15 cellular contexts compared by ENCODE assay signal in genomic region chr19:7421941-7422744, GRCh38.
A peak's percentile ranks its signal among the peaks of the same experiment; 100 is the strongest.
DNase-seq lines count a peak whose midpoint lies in the region; ATAC-seq and TF ChIP-seq lines count a peak whose summit lies in the region.
"Had no signal": no experiment of that assay in that cellular context is flagged by ENCODE, and none has a peak within 500 bp of the region (broad histone marks: within the 10 kb centered on the region; RNA-seq: fewer than 3 reads in every experiment).

No MANE protein-coding gene starts in this region.

- peaks cover 16% of the 10 kb centered on the region for H3K4me1 Mint-ChIP-seq in activated naive CD4-positive, alpha-beta T cell treated with anti-CD3 and anti-CD28 coated beads, Interleukin-2, amount 50 U/mL, for 24 hours
- peaks cover 16% of the 10 kb centered on the region for H3K4me1 Mint-ChIP-seq in type B pancreatic cell (ENCODE audit: unreplicated experiment)

- H3K9me3 ChIP-seq in NT2/D1 (ENCODE audit: insufficient read depth, low read length) (no peaks in the 10 kb centered on the region), right lobe of liver (no peaks in the 10 kb centered on the region)
- H3K9me3 ChIP-seq: lower lobe of right lung had no signal

- peak; percentile 83 for ATAC-seq in esophagus mucosa
- no peak for ATAC-seq in right lobe of liver
- ATAC-seq: lower lobe of right lung had no signal

- no peaks in the 10 kb centered on the region for H3K27me3 Mint-ChIP-seq in activated naive CD4-positive, alpha-beta T cell treated with anti-CD3 and anti-CD28 coated beads, Interleukin-2, amount 50 U/mL, for 24 hours
- H3K27me3 Mint-ChIP-seq in type B pancreatic cell: no peaks in the 10 kb centered on the region

- no peaks in the 10 kb centered on the region for H3K27me3 ChIP-seq in NT2/D1 (ENCODE audit: insufficient read depth, insufficient read length)
- H3K27me3 ChIP-seq in right lobe of liver: no peaks in the 10 kb centered on the region

- peak overlapping the region; percentile 63 for H3K27ac Mint-ChIP-seq in activated naive CD4-positive, alpha-beta T cell treated with anti-CD3 and anti-CD28 coated beads, Interleukin-2, amount 50 U/mL, for 24 hours
- H3K27ac Mint-ChIP-seq in type B pancreatic cell: peak overlapping the region; percentile 95

- peaks cover 23% of the 10 kb centered on the region for H3K36me3 ChIP-seq in NT2/D1 (ENCODE audit: insufficient read depth, insufficient read length, low read length)
- no peaks in the 10 kb centered on the region for H3K36me3 ChIP-seq in right lobe of liver

- 85% methylated on average over 17 of the region's 17 CpGs for WGBS in right lobe of liver (ENCODE audit: insufficient coverage, low coverage, low lambda C conversion rate, missing lambda C conversion rate)

- peaks cover 7% of the 10 kb centered on the region for H3K4me1 ChIP-seq in NT2/D1 (ENCODE audit: insufficient read depth, insufficient read length)
- no peaks in the 10 kb centered on the region for H3K4me1 ChIP-seq in right lobe of liver

- H3K4me3 ChIP-seq in NT2/D1 (ENCODE audit: insufficient read length, low read depth) (no peak overlapping the region), right lobe of liver (no peak overlapping the region)
- H3K4me3 ChIP-seq: lower lobe of right lung had no signal

- intact Hi-C loops in head of caudate nucleus (cut with DNase I) (no loop called here), right lobe of liver (cut with DNase I) (no loop called here)

- no peak for TF ChIP-seq CTCF in type B pancreatic cell (conservative IDR thresholded peaks at IDR 0.05)
- TF ChIP-seq CTCF in right lobe of liver (IDR thresholded peaks at IDR 0.05): no peak

- no peak overlapping the region for H3K27ac ChIP-seq in right lobe of liver
- H3K27ac ChIP-seq: lower lobe of right lung, VCaP had no signal

- DNase-seq in activated naive CD4-positive, alpha-beta T cell treated with anti-CD3 and anti-CD28 coated beads, Interleukin-2, amount 50 U/mL, for 16 hours: no peak
- DNase-seq in NT2/D1 (ENCODE audit: low read depth, low spot score) (no peak), type B pancreatic cell (ENCODE audit: extremely low spot score, unreplicated experiment) (no peak), hippocampal formation (lab: John Stamatoyannopoulos, UW) (no peak), head of caudate nucleus (no peak), right lobe of liver (no peak)
- DNase-seq: aorta; KG1; lower lobe of right lung; NCI-H1436; NCI-H345; stimulated activated CD4-positive, alpha-beta T cell treated with anti-CD3 and anti-CD28 coated beads, Interleukin-4, amount 100 ng/mL, for 4 hours had no signal

- H3K9ac ChIP-seq in NT2/D1 (ENCODE audit: insufficient read length, low read depth): peak overlapping the region; percentile 61

- no peak overlapping the region for H3K4me3 Mint-ChIP-seq in activated naive CD4-positive, alpha-beta T cell treated with anti-CD3 and anti-CD28 coated beads, Interleukin-2, amount 50 U/mL, for 24 hours
- peak overlapping the region; percentile 67 for H3K4me3 Mint-ChIP-seq in type B pancreatic cell

- no peaks in the 10 kb centered on the region for H3K9me3 Mint-ChIP-seq in activated naive CD4-positive, alpha-beta T cell treated with anti-CD3 and anti-CD28 coated beads, Interleukin-2, amount 50 U/mL, for 24 hours
- H3K9me3 Mint-ChIP-seq in type B pancreatic cell: no peaks in the 10 kb centered on the region

- H3K36me3 Mint-ChIP-seq in activated naive CD4-positive, alpha-beta T cell treated with anti-CD3 and anti-CD28 coated beads, Interleukin-2, amount 50 U/mL, for 24 hours: peaks cover 7% of the 10 kb centered on the region
- peaks cover 9% of the 10 kb centered on the region for H3K36me3 Mint-ChIP-seq in type B pancreatic cell

- no peak for TF ChIP-seq POLR2A in right lobe of liver (IDR thresholded peaks at IDR 0.05)
